ENCODE assay signal across 8 cellular contexts in the genomic region with DNA sequence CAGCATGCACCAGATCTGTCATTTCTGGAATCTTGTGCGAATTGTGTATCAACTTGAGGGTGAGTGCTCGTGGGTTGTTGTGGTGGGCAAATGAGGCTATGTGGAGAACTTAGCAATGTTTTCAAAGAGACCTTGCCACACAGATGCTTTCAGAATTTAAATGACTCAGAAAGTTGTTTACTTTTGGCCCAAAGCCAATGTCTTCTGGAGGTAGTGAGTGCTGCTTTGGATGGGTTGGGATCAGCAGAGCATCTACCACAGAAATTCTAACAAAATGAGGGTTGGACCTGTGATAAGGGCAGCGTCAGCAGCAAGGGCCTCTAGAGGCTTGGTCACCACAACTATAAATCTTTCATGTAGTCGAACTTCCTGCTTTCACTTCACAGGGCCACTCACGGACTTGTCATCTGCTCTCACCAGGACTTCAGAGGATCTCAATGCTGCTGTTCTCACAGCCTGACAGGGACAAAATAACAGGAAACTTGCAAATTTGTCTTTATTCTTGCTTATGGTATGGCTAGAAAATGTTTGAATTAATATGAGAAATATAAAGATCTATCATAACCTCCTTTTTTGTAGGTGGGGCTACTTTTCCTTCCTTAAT.
A peak's percentile ranks its signal among the peaks of the same experiment; 100 is the strongest.
DNase-seq lines count a peak whose midpoint lies in the region; ATAC-seq and TF ChIP-seq lines count a peak whose summit lies in the region.

No MANE protein-coding gene starts in this region.

- H3K4me3 ChIP-seq in brain microvascular endothelial cell (ENCODE audit: low read depth, low read length) (no peak overlapping the region), neutrophil (ENCODE audit: low read depth in 1 of 2, low read length in 1 of 2) (peak overlapping the region; percentile 12 to 20)

- H3K27ac ChIP-seq in brain microvascular endothelial cell (peak overlapping the region; percentile 34), neutrophil (peak overlapping the region; percentile 77)

- ATAC-seq in GM18870 (IDR thresholded peaks at IDR 0.05; ENCODE audit: unreplicated experiment) (peak; percentile 91), HG02973 (IDR thresholded peaks at IDR 0.05; ENCODE audit: unreplicated experiment) (peak; percentile 74)

- H3K27me3 ChIP-seq in brain microvascular endothelial cell (replicated peaks) (no peaks in the 10 kb centered on the region), neutrophil (no peaks in the 10 kb centered on the region)

- peaks cover 41 to 46% of the 10 kb centered on the region in 2 experiments for H3K4me1 ChIP-seq in neutrophil (ENCODE audit: control insufficient read depth in 1 of 2, insufficient read depth in 1 of 2, low read depth in 1 of 2, low read length in 1 of 2)

- no peaks in the 10 kb centered on the region for H3K9me3 ChIP-seq in neutrophil

- no peaks in the 10 kb centered on the region for H3K36me3 ChIP-seq in brain microvascular endothelial cell (replicated peaks)
- H3K36me3 ChIP-seq in neutrophil, result no peaks in the 10 kb centered on the region

- DNase-seq in DMS 273 treated with DMSO at 0.1 percent for 48 hours (lab: John Stamatoyannopoulos, UW), result peak; percentile 13
- peak; percentile 75 for DNase-seq in NCI-H345 (lab: John Stamatoyannopoulos, UW)
- DNase-seq in brain microvascular endothelial cell, result peak; percentile 85
- DNase-seq in NCI-H2227 treated with DMSO at 0.1 percent for 48 hours (lab: John Stamatoyannopoulos, UW), result no peak
- no peak for DNase-seq in NCI-H2196 treated with DMSO at 0.1 percent for 48 hours (lab: John Stamatoyannopoulos, UW; ENCODE audit: unreplicated experiment)

- TF ChIP-seq CTCF in brain microvascular endothelial cell (IDR thresholded peaks at IDR 0.05; ENCODE audit: low read depth, low read length, missing control alignments) (no peak), neutrophil (IDR thresholded peaks at IDR 0.05) (no peak)

- in situ Hi-C loops in brain microvascular endothelial cell (cut with HindIII; ENCODE audit: low pct_ligation_motif_present, low sequenced_read_pairs), result no loop called here

Comparison
In these comparisons a context has a peak if more than half of its experiments do, and no peak if none do; other contexts are left out.
1. DNase-seq: peak in DMS 273 treated with DMSO at 0.1 percent for 48 hours (single experiment), NCI-H345 (single experiment) and brain microvascular endothelial cell (single experiment); none in NCI-H2227 treated with DMSO at 0.1 percent for 48 hours (single experiment) and NCI-H2196 treated with DMSO at 0.1 percent for 48 hours (single experiment).